In the genomic region with DNA sequence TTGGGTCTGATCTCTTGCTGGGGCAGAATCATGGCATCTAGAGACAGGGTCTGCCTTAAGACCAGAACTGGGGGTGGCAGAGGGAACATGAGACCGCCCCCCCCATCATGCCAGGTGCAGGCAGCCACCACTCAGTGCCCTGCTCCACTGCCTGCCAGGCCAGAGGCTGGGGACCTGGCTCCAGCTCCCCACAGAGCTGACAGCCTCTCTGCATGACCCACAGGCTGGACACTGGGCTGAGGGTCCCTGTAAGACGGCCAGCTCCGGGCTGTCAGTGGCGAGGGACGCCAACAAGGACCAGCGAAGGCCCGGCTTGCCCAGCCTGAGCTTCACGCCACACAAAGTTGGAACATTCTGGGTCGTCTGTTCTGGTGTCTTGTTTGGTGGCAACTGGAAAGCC, we compare ENCODE assay signal across 22 cellular contexts.
"Had no signal": no experiment of that assay in that cellular context is flagged by ENCODE, and none has a peak within 500 bp of the region (broad histone marks: within the 10 kb centered on the region; RNA-seq: fewer than 3 reads in every experiment).

No MANE protein-coding gene starts in this region.

- H3K4me1 ChIP-seq: gastroesophageal sphincter, parathyroid adenoma, upper lobe of left lung had no signal

- H3K27me3 ChIP-seq: upper lobe of left lung had no signal

- DNase-seq: activated B cell treated with CpG ODN at 0.5 μM for 24 hours; activated CD4-positive, alpha-beta T cell treated with anti-CD3 and anti-CD28 coated beads for 4 hours; activated CD4-positive, alpha-beta T cell treated with anti-CD3 and anti-CD28 coated beads, Interleukin-2, amount 50 U/mL, for 48 hours; activated CD8-positive, alpha-beta memory T cell treated with anti-CD3 and anti-CD28 coated beads, Interleukin-2, amount 50 U/mL, for 48 hours; activated naive CD4-positive, alpha-beta T cell treated with Interleukin-2 at 50 U/mL for 16 hours; activated naive CD8-positive, alpha-beta T cell treated with anti-CD3 and anti-CD28 coated beads for 36 hours; activated T-cell treated with anti-CD3 and anti-CD28 coated beads, Interleukin-2, amount 50 U/mL, for 4 hours; cerebellar nuclear complex; cortex of kidney; endodermal cell; mammary epithelial cell; nucleus accumbens; stimulated activated CD4-positive, alpha-beta T cell treated with anti-CD3 and anti-CD28 coated beads, Interleukin-4, amount 100 ng/mL, for 1 hour; stimulated activated naive CD4-positive, alpha-beta T cell treated with Interleukin-2 at 50 U/mL for 16 hours; upper lobe of left lung had no signal

- H3K36me3 ChIP-seq: gastroesophageal sphincter, thoracic aorta, upper lobe of left lung had no signal

- ATAC-seq: activated T-cell treated with anti-CD3 and anti-CD28 coated beads, Interleukin-2, amount 50 U/mL, for 4 hours; gastroesophageal sphincter; left lobe of liver; sciatic nerve had no signal

- FAIRE-seq: bronchial epithelial cell, keratinocyte had no signal

- H3K4me3 ChIP-seq: gastroesophageal sphincter, thoracic aorta, upper lobe of left lung had no signal

- H3K9ac ChIP-seq: parathyroid adenoma had no signal

- H3K27ac ChIP-seq: gastroesophageal sphincter, parathyroid adenoma, thoracic aorta, upper lobe of left lung had no signal

- H3K9me3 ChIP-seq: gastroesophageal sphincter, thoracic aorta, upper lobe of left lung had no signal
